ENCODE assay signal across 8 cellular contexts in the genomic region with DNA sequence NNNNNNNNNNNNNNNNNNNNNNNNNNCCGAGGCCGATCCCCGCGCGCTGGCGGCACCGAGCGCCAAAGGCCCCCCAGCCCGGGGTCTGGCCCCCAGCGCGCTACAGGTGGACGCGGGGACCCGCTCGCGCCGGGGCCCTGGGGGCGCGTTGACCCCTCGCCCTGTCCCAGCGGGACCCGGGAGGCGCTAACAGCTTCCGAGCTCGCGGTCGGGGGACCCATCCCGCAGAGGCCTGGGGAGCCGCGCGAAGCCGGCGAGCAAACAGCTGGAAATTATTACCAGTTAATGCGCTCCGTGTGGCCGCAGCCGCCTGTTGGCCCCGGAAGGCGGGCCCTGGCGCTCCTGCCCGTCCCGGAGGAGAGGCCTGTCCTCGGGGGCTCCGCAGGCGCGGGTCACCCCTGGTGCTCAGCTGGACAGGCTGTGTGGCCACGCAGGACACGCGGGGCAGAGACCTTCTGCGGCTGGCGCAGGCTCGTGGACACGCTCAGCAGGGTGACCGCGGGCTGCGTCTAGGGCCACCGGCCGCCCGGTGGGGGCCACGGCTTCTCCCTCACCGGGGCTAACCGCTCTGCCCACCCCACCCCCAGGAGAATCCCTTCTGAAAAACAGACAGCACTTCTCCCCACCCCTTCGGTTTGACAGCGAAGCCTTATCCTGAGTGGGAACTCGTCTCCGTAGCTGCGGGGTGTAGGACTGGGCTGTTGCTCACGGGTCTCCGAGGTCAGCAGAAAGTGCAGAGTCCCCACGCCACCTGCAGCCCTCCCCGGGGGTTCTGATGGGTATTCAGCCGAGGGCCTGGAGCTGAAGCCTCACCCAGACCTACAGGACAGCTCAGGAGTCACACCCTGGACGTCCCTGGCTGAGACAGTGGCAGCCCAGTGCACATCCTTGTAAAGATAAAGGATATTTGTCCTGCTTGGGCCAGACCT. TPM values are rescaled to one million over a fixed set of nuclear protein-coding genes. Genes with fewer than 3 reads are reported as not detected.
DNase-seq lines count a peak whose midpoint lies in the region; ATAC-seq and TF ChIP-seq lines count a peak whose summit lies in the region.

No MANE protein-coding gene starts in this region.

- H3K27ac Mint-ChIP-seq in WTC11: no peak overlapping the region

- H3K14ac ChIP-seq in mesenchymal stem cell (ENCODE audit: low read length in 2 of 2): peak overlapping the region in 1 of 2 experiments; percentile 44

- H4K8ac ChIP-seq in mesenchymal stem cell (ENCODE audit: low read length): peak overlapping the region; percentile 75

- H3K27ac ChIP-seq in effector memory CD4-positive, alpha-beta T cell (ENCODE audit: insufficient read depth, low read length, poor library complexity, severe bottlenecking): no peak overlapping the region
- H3K27ac ChIP-seq in mesenchymal stem cell (ENCODE audit: low read length, poor library complexity, severe bottlenecking): no peak overlapping the region
- H3K27ac ChIP-seq in tibial artery: peak overlapping the region; percentile 43 to 74

- H3K9ac ChIP-seq in mesenchymal stem cell (ENCODE audit: low read length): peak overlapping the region; percentile 29

- peak overlapping the region in 1 of 2 experiments; percentile 67 for H3K23ac ChIP-seq in mesenchymal stem cell (ENCODE audit: low read length in 2 of 2)

- H3K4me1 Mint-ChIP-seq in WTC11: peaks cover 16% of the 10 kb centered on the region

- no peak overlapping the region for H2BK5ac ChIP-seq in mesenchymal stem cell (ENCODE audit: low read depth, low read length, poor library complexity, severe bottlenecking)

- CTCF ChIA-PET in WTC11 (lab: Charles Lee): interaction anchor here (0.5 to 4.7 kb wide), 11 partner anchors 30 to 505 kb away, joined by 3 to 25 read pairs (median 3); a partner anchor contains a TSS

- H3K27me3 Mint-ChIP-seq in WTC11 (ENCODE audit: low read depth): peaks cover 26% of the 10 kb centered on the region

- peak overlapping the region; percentile 67 for H2BK15ac ChIP-seq in mesenchymal stem cell (ENCODE audit: low read depth, poor library complexity, severe bottlenecking)

- H3K9me3 Mint-ChIP-seq in WTC11: no peaks in the 10 kb centered on the region

- H2BK12ac ChIP-seq in mesenchymal stem cell (ENCODE audit: low read length in 2 of 2): no peak overlapping the region

- H3K9me3 ChIP-seq in effector memory CD4-positive, alpha-beta T cell (ENCODE audit: control insufficient read depth, low read length): no peaks in the 10 kb centered on the region
- H3K9me3 ChIP-seq in mesenchymal stem cell (ENCODE audit: control insufficient read depth, low read length) (no peaks in the 10 kb centered on the region), tibial artery (no peaks in the 10 kb centered on the region)

- no peak overlapping the region for H2BK120ac ChIP-seq in mesenchymal stem cell (ENCODE audit: low read depth, low read length)

- intact Hi-C loops in tibial artery (cut with DNase I; ENCODE audit: low total_unique reads): no loop called here

- H3K36me3 Mint-ChIP-seq in WTC11: no peaks in the 10 kb centered on the region

- peak overlapping the region; percentile 66 for H2AFZ ChIP-seq in mesenchymal stem cell (ENCODE audit: low read depth, low read length)

- H2AK5ac ChIP-seq in mesenchymal stem cell (ENCODE audit: low read length, severe bottlenecking): no peak overlapping the region

- peak overlapping the region; percentile 91 for H3K4me2 ChIP-seq in mesenchymal stem cell (ENCODE audit: low read length, poor library complexity, severe bottlenecking)

- H3K4me3 Mint-ChIP-seq in WTC11: peak overlapping the region; percentile 54

- 8% methylated on average over 63 of the region's 73 CpGs for WGBS in mesenchymal stem cell

- H4K91ac ChIP-seq in mesenchymal stem cell (ENCODE audit: low read length): peak overlapping the region; percentile 72

- H3K4me3 ChIP-seq in GM12864 (ENCODE audit: low read depth, low read length) (peak overlapping the region; percentile 32), mesenchymal stem cell (ENCODE audit: insufficient read depth in 1 of 2, low read depth in 1 of 2, low read length in 2 of 2) (peak overlapping the region; percentile 56 to 67), tibial artery (peak overlapping the region; percentile 54)
- peak overlapping the region; percentile 53 for H3K4me3 ChIP-seq in effector memory CD4-positive, alpha-beta T cell (ENCODE audit: insufficient read depth, low read depth, low read length, poor library complexity, severe bottlenecking)

- no peaks in the 10 kb centered on the region for H3K27me3 ChIP-seq in effector memory CD4-positive, alpha-beta T cell (replicated peaks; ENCODE audit: control insufficient read depth, insufficient read depth, low read length, poor library complexity, severe bottlenecking)
- peaks cover 0 to 24% of the 10 kb centered on the region in 2 experiments for H3K27me3 ChIP-seq in mesenchymal stem cell (ENCODE audit: control insufficient read depth in 1 of 2, insufficient read depth in 1 of 2, low read length in 2 of 2)
- H3K27me3 ChIP-seq in tibial artery: no peaks in the 10 kb centered on the region

- peak overlapping the region; percentile 52 to 70 for H3K18ac ChIP-seq in mesenchymal stem cell (ENCODE audit: low read depth in 1 of 2, low read length in 2 of 2)

- H3K4me1 ChIP-seq in effector memory CD4-positive, alpha-beta T cell (ENCODE audit: control insufficient read depth, insufficient read depth, low read length, poor library complexity, severe bottlenecking): peaks cover 17% of the 10 kb centered on the region
- H3K4me1 ChIP-seq in mesenchymal stem cell (ENCODE audit: control insufficient read depth, insufficient read depth, low read depth, low read length) (peaks cover 14% of the 10 kb centered on the region), tibial artery (peaks cover 0 to 29% (median 16%) of the 10 kb centered on the region in 4 donors)

- DNase-seq in GM12864 (ENCODE audit: low read depth) (no peak), WTC11 (ENCODE audit: low spot score) (peak; percentile 58), mesenchymal stem cell (peak; percentile 81), tibial artery (no peak), SW 1271 (lab: John Stamatoyannopoulos, UW) (no peak), H4 (ENCODE audit: low spot score) (no peak)
- DNase-seq in effector memory CD4-positive, alpha-beta T cell: peak in 2 of 3 donors; percentile 11 to 19

- H3K36me3 ChIP-seq in effector memory CD4-positive, alpha-beta T cell (ENCODE audit: control insufficient read depth, insufficient read depth, low read length): no peaks in the 10 kb centered on the region
- no peaks in the 10 kb centered on the region for H3K36me3 ChIP-seq in mesenchymal stem cell (ENCODE audit: control insufficient read depth in 1 of 2, insufficient read depth in 2 of 2, low read depth in 1 of 2, low read length in 2 of 2)
- H3K36me3 ChIP-seq in tibial artery: no peaks in the 10 kb centered on the region

- H3K79me1 ChIP-seq in mesenchymal stem cell (replicated peaks; ENCODE audit: low read length, poor library complexity, severe bottlenecking): no peaks in the 10 kb centered on the region

- peak; percentile 33 for ATAC-seq in WTC11
- ATAC-seq in HG03565 (IDR thresholded peaks at IDR 0.05; ENCODE audit: unreplicated experiment): no peak

- POLR2A ChIA-PET in WTC11 (lab: Charles Lee): no interaction called here

- no peak for TF ChIP-seq CTCF in GM12864 (IDR thresholded peaks at IDR 0.05; ENCODE audit: low read depth, low read length, missing control alignments)
- TF ChIP-seq CTCF in WTC11 (IDR thresholded peaks at IDR 0.05): no peak
- no peak for TF ChIP-seq CTCF in tibial artery (IDR thresholded peaks at IDR 0.05)

- H3K4ac ChIP-seq in mesenchymal stem cell (ENCODE audit: low read depth in 1 of 2, low read length in 2 of 2): no peak overlapping the region

TF ChIP-seq in WTC11, 78 proteins besides CTCF, POLR2A, EP300 and RAD21 (continues in another document):
- 0 out of 2 replicates have a peak, but pooled peaks have one; percentile 46 for TF ChIP-seq ELF4 (CRISPR knock-in tag; IDR thresholded peaks at IDR 0.05; ENCODE audit: low read depth)
- no peak for TF ChIP-seq NR3C1 (CRISPR knock-in tag; conservative IDR thresholded peaks at IDR 0.05; ENCODE audit: low read depth)
- TF ChIP-seq, protein P1, sequence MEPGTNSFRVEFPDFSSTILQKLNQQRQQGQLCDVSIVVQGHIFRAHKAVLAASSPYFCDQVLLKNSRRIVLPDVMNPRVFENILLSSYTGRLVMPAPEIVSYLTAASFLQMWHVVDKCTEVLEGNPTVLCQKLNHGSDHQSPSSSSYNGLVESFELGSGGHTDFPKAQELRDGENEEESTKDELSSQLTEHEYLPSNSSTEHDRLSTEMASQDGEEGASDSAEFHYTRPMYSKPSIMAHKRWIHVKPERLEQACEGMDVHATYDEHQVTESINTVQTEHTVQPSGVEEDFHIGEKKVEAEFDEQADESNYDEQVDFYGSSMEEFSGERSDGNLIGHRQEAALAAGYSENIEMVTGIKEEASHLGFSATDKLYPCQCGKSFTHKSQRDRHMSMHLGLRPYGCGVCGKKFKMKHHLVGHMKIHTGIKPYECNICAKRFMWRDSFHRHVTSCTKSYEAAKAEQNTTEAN (CRISPR knock-in tag; IDR thresholded peaks at IDR 0.05): no peak
- TF ChIP-seq, protein P2, sequence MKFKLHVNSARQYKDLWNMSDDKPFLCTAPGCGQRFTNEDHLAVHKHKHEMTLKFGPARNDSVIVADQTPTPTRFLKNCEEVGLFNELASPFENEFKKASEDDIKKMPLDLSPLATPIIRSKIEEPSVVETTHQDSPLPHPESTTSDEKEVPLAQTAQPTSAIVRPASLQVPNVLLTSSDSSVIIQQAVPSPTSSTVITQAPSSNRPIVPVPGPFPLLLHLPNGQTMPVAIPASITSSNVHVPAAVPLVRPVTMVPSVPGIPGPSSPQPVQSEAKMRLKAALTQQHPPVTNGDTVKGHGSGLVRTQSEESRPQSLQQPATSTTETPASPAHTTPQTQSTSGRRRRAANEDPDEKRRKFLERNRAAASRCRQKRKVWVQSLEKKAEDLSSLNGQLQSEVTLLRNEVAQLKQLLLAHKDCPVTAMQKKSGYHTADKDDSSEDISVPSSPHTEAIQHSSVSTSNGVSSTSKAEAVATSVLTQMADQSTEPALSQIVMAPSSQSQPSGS (CRISPR knock-in tag; IDR thresholded peaks at IDR 0.05; ENCODE audit: borderline replicate concordance, low read depth): no peak
- TF ChIP-seq, protein P3, sequence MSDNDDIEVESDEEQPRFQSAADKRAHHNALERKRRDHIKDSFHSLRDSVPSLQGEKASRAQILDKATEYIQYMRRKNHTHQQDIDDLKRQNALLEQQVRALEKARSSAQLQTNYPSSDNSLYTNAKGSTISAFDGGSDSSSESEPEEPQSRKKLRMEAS (CRISPR knock-in tag; IDR thresholded peaks at IDR 0.05): peak; percentile 50

RNA-seq across cellular contexts. Expression of a gene that starts 45.6 kb away (rescaled TPM):
- total RNA-seq in WTC11 (2021): 16.0 to 19.4 TPM (median 18.4 TPM) in 3 replicates
- polyA plus RNA-seq in mesenchymal stem cell (2013, experiment 1 of 2): 42.1 TPM
- 43.8 TPM for polyA plus RNA-seq in mesenchymal stem cell (2013, experiment 2 of 2)
- total RNA-seq in H4 (2014; rRNA removed; shearing (Covaris generic)): 35.7 and 40.5 TPM in 2 replicates

Comparison
In these comparisons a context has a peak if more than half of its experiments do, and no peak if none do; other contexts are left out.
1. DNase-seq: peak in WTC11 (single experiment), effector memory CD4-positive, alpha-beta T cell (2 of 3) and mesenchymal stem cell (single experiment); none in GM12864 (single experiment), tibial artery (0 of 2), SW 1271 (0 of 2) and H4 (single experiment).
2. H3K27ac ChIP-seq: peak in tibial artery (2 of 2); none in effector memory CD4-positive, alpha-beta T cell (single experiment) and mesenchymal stem cell (single experiment).
3. Peak in every context shown above with its lines, with median percentiles within 50 percentile points of each other: H3K4me3 ChIP-seq.